22 cellular contexts compared by ENCODE assay signal in the genomic region with DNA sequence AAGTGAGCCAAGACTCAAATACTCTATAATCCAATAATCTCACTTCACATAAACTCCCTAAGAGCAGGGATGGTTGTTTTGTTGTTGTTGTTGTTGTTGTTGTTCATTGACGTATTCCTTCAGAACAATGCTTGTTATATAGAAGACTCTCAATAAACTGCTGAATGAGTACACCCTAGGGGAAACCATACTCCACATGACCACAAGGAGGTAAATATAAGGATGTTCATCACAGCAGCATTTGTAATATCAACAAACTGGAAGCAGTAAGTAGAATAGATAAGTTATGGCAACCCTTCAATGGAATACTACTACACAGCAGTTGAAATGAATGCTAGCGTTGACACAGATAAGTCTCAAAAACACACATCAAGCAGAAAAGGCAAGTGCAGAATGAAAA.
A peak's percentile ranks its signal among the peaks of the same experiment; 100 is the strongest.
DNase-seq lines count a peak whose midpoint lies in the region; ATAC-seq and TF ChIP-seq lines count a peak whose summit lies in the region.
"Had no signal": no experiment of that assay in that cellular context is flagged by ENCODE, and none has a peak within 500 bp of the region (broad histone marks: within the 10 kb centered on the region; RNA-seq: fewer than 3 reads in every experiment).

No MANE protein-coding gene starts in this region.

- H3K4me1 ChIP-seq in IMR-90 (ENCODE audit: control insufficient read depth, insufficient read depth, low read length) (no peaks in the 10 kb centered on the region), endodermal cell (ENCODE audit: control insufficient read depth, insufficient read depth, low read length) (no peaks in the 10 kb centered on the region)

- no peak overlapping the region for H2AFZ ChIP-seq in IMR-90 (replicated peaks; ENCODE audit: low read length, poor library complexity)
- H2AFZ ChIP-seq: GM23248, PC-9 had no signal

- no peaks in the 10 kb centered on the region for H3K36me3 ChIP-seq in IMR-90 (ENCODE audit: control insufficient read depth, insufficient read depth, low read length)
- H3K36me3 ChIP-seq in endodermal cell (ENCODE audit: control insufficient read depth, insufficient read depth, low read length), result no peaks in the 10 kb centered on the region

- no peak overlapping the region for H3K27ac ChIP-seq in IMR-90 (ENCODE audit: insufficient read depth, low read length)
- H3K27ac ChIP-seq in endodermal cell (ENCODE audit: low read depth, low read length), result no peak overlapping the region
- H3K27ac ChIP-seq: GM23248, PC-9 had no signal

- H3K4me3 Mint-ChIP-seq in endodermal cell, result no peak overlapping the region
- H3K4me3 Mint-ChIP-seq: H9, IgD-negative memory B cell had no signal

- H3K56ac ChIP-seq in IMR-90 (ENCODE audit: extremely low read depth, insufficient read depth, low read length), result no peak overlapping the region

- no peak overlapping the region for H4K91ac ChIP-seq in IMR-90 (ENCODE audit: insufficient read depth, low read depth, low read length)

- no CpG with 5 or more reads among the region's 2 CpGs for WGBS in IMR-90 (ENCODE audit: extremely low coverage in 2 of 2, insufficient read length in 1 of 2), 2 experiments
- WGBS in endodermal cell (ENCODE audit: insufficient coverage in 1 of 2, insufficient read length in 1 of 2), 2 experiments, result 93 to 100% methylated on average over 1 of the region's 2 CpGs

- no peaks in the 10 kb centered on the region for H3K79me1 ChIP-seq in IMR-90 (ENCODE audit: low read depth in 1 of 2, low read length in 2 of 2)

- H3K18ac ChIP-seq in IMR-90 (ENCODE audit: low read depth, low read length), result no peak overlapping the region

- H2BK20ac ChIP-seq in IMR-90 (ENCODE audit: low read depth, low read length), result no peak overlapping the region

- intact Hi-C loops in IMR-90 (cut with micrococcal nuclease), result no loop called here

- H4K8ac ChIP-seq in IMR-90 (ENCODE audit: low read depth in 2 of 2, low read length in 2 of 2), result no peak overlapping the region

- no peak overlapping the region for H2AK5ac ChIP-seq in IMR-90 (ENCODE audit: low read depth, low read length)

- H3K36me3 Mint-ChIP-seq in endodermal cell (ENCODE audit: low read depth), result peaks cover 17% of the 10 kb centered on the region
- H3K36me3 Mint-ChIP-seq: IgD-negative memory B cell had no signal

- H3K4me1 Mint-ChIP-seq in endodermal cell, result peaks cover under 1% of the 10 kb centered on the region

- H3K14ac ChIP-seq in IMR-90 (replicated peaks; ENCODE audit: low read depth, low read length), result no peak overlapping the region

- no peak overlapping the region for H2AK9ac ChIP-seq in IMR-90 (replicated peaks; ENCODE audit: low read depth, low read length, poor library complexity)

- DNase-seq in ELR (ENCODE audit: low read depth) (peak; percentile 10), IMR-90 (peak; percentile 4), endodermal cell (no peak), omental fat pad (ENCODE audit: low spot score) (no peak), KG1 (lab: John Stamatoyannopoulos, UW) (no peak)
- DNase-seq in stimulated activated CD4-positive, alpha-beta T cell treated with anti-CD3 and anti-CD28 coated beads, Interleukin-15, amount 100 ng/mL, for 24 hours, result no peak
- DNase-seq: C1 segment of cervical spinal cord, DMS53, EL, GM23248, H9, Karpas-422, NCI-H1417 treated with DMSO at 0.1 percent for 48 hours, NCI-H187, NCI-H446 treated with DMSO at 0.1 percent for 48 hours, NCI-H526 treated with DMSO at 0.1 percent for 48 hours, PC-9, RPMI8226, SHP77 treated with DMSO at 0.1 percent for 48 hours had no signal

- H2BK5ac ChIP-seq in IMR-90 (ENCODE audit: low read depth, low read length, poor library complexity, severe bottlenecking), result no peak overlapping the region

- TF ChIP-seq RAD21 in IMR-90 (IDR thresholded peaks at IDR 0.05; ENCODE audit: low read length), result no peak

- CTCF ChIA-PET in IMR-90 (lab: Yijun Ruan, JAX), result interaction anchor here (1.0 kb wide), 1 partner anchor 11 kb away, joined by 3 read pairs; no protein-coding TSS in a partner anchor

- no peaks in the 10 kb centered on the region for H3K27me3 ChIP-seq in IMR-90 (ENCODE audit: control insufficient read depth, insufficient read depth, low read length)
- no peaks in the 10 kb centered on the region for H3K27me3 ChIP-seq in endodermal cell (ENCODE audit: control insufficient read depth, insufficient read depth, low read length, poor library complexity, severe bottlenecking)

- H3K4me2 ChIP-seq in IMR-90 (ENCODE audit: low read depth, low read length), result no peak overlapping the region
- H3K4me2 ChIP-seq: PC-9 had no signal

- dilution Hi-C loops in IMR-90 (cut with HindIII; ENCODE audit: low sequenced_read_pairs, unreplicated experiment), result no loop called here

- no peak overlapping the region for H2BK15ac ChIP-seq in IMR-90 (ENCODE audit: low read depth, low read length)

- BruUV-seq in IMR-90 (replicated peaks; lab: Mats Ljungman, UMichigan), result no TSS peak

- in situ Hi-C loops in IMR-90 (cut with MboI; ENCODE audit: low sequenced_read_pairs), result no loop called here

- H3K9ac ChIP-seq in IMR-90 (ENCODE audit: low read depth, low read length) (no peak overlapping the region), endodermal cell (ENCODE audit: extremely low read depth, low read length, poor library complexity, severe bottlenecking) (no peak overlapping the region)
- H3K9ac ChIP-seq: GM23248 had no signal

- no peaks in the 10 kb centered on the region for H3K9me3 Mint-ChIP-seq in endodermal cell
- H3K9me3 Mint-ChIP-seq: H9 had no signal

- TF ChIP-seq CTCF in IMR-90 (conservative IDR thresholded peaks at IDR 0.05; ENCODE audit: low read depth, low read length) (no peak), endodermal cell (conservative IDR thresholded peaks at IDR 0.05) (peak; percentile 40), omental fat pad (IDR thresholded peaks at IDR 0.05) (no peak)

- no peak overlapping the region for H2BK120ac ChIP-seq in IMR-90 (ENCODE audit: low read depth, low read length)

- no peak for TF ChIP-seq POLR2A in IMR-90 (IDR thresholded peaks at IDR 0.05; ENCODE audit: low read depth, low read length)

- H3K4me3 ChIP-seq in IMR-90 (ENCODE audit: insufficient read depth, low read depth, low read length) (no peak overlapping the region), endodermal cell (ENCODE audit: low read length) (no peak overlapping the region)
- H3K4me3 ChIP-seq: GM23248, PC-9 had no signal

- no peak overlapping the region for H4K5ac ChIP-seq in IMR-90 (ENCODE audit: low read depth, low read length)

- no peaks in the 10 kb centered on the region for H4K20me1 ChIP-seq in IMR-90 (ENCODE audit: insufficient read depth, low read length)

- no peaks in the 10 kb centered on the region for H3K9me3 ChIP-seq in IMR-90 (ENCODE audit: control insufficient read depth, insufficient read depth, low read length)
- H3K9me3 ChIP-seq in endodermal cell (ENCODE audit: control insufficient read depth, low read length), result no peaks in the 10 kb centered on the region

- no peak overlapping the region for H3K27ac Mint-ChIP-seq in endodermal cell
- H3K27ac Mint-ChIP-seq: H9, IgD-negative memory B cell had no signal

- no peak overlapping the region for H3K23ac ChIP-seq in IMR-90 (ENCODE audit: low read depth, low read length)

- no peak for ATAC-seq in IMR-90 (ENCODE audit: low read depth)
- ATAC-seq in omental fat pad (ENCODE audit: low FRiP score), result no peak
- ATAC-seq in GM18517 (IDR thresholded peaks at IDR 0.05; ENCODE audit: unreplicated experiment), result no peak
- ATAC-seq: SK-N-SH treated with all-trans-retinoic acid at 6 μM for 48 hours had no signal

- POLR2A ChIA-PET in IMR-90 (lab: Charles Lee; ENCODE audit: unreplicated experiment), result interaction anchor here (0.6 kb wide), 1 partner anchor 123 kb away, joined by 4 read pairs; no protein-coding TSS in a partner anchor

- H3K9me1 ChIP-seq in IMR-90 (ENCODE audit: insufficient read depth, low read length), result no peaks in the 10 kb centered on the region

- no peaks in the 10 kb centered on the region for H3K27me3 Mint-ChIP-seq in endodermal cell (ENCODE audit: insufficient read depth)
- H3K27me3 Mint-ChIP-seq: IgD-negative memory B cell had no signal

- no peak overlapping the region for H3K4ac ChIP-seq in IMR-90 (ENCODE audit: low read depth, low read length)

TF ChIP-seq in IMR-90, 13 proteins besides CTCF, POLR2A, EP300 and RAD21:
- TF ChIP-seq NFE2L2 (IDR thresholded peaks at IDR 0.05; ENCODE audit: low read depth, low read length), result no peak
- no peak for TF ChIP-seq FOS (IDR thresholded peaks at IDR 0.05; ENCODE audit: low read depth, low read length)
- no peak for TF ChIP-seq RCOR1 (IDR thresholded peaks at IDR 0.05; ENCODE audit: insufficient replicate concordance, low read length)
- TF ChIP-seq RFX5 (IDR thresholded peaks at IDR 0.05; ENCODE audit: low read depth, low read length), result no peak
- no peak for TF ChIP-seq MXI1 (IDR thresholded peaks at IDR 0.05; ENCODE audit: borderline replicate concordance, low read depth, low read length)
- no peak for TF ChIP-seq CEBPB (IDR thresholded peaks at IDR 0.05; ENCODE audit: low read depth, low read length)
- no peak for TF ChIP-seq SMC3 (IDR thresholded peaks at IDR 0.05; ENCODE audit: low read depth, low read length)
- no peak for TF ChIP-seq CHD1 (IDR thresholded peaks at IDR 0.05; ENCODE audit: low read depth, low read length)
- no peak for TF ChIP-seq MAZ (IDR thresholded peaks at IDR 0.05; ENCODE audit: borderline replicate concordance, low read depth, low read length)
- no peak for TF ChIP-seq BHLHE40 (IDR thresholded peaks at IDR 0.05; ENCODE audit: low read depth, low read length)

Comparison
In these comparisons a context has a peak if more than half of its experiments do, and no peak if none do; other contexts are left out.
1. DNase-seq: peak in ELR (single experiment) and IMR-90 (single experiment); none in endodermal cell (single experiment), omental fat pad (single experiment), KG1 (single experiment) and stimulated activated CD4-positive, alpha-beta T cell treated with anti-CD3 and anti-CD28 coated beads, Interleukin-15, amount 100 ng/mL, for 24 hours (single experiment).